ENCODE assay signal across 8 cellular contexts in genomic region chr11:73307323-73308002, GRCh38. TPM values are rescaled to one million over a fixed set of nuclear protein-coding genes. Genes with fewer than 3 reads are reported as not detected.
DNase-seq lines count a peak whose midpoint lies in the region; ATAC-seq and TF ChIP-seq lines count a peak whose summit lies in the region.

No MANE protein-coding gene starts in this region.

- no peaks in the 10 kb centered on the region for H3F3A ChIP-seq in neural cell (ENCODE audit: insufficient read depth, low read length, poor library complexity, severe bottlenecking)

- no peaks in the 10 kb centered on the region for H3K9me3 ChIP-seq in neural cell (ENCODE audit: low read length)

- peaks cover 54% of the 10 kb centered on the region for H3K27me3 Mint-ChIP-seq in stimulated activated naive CD8-positive, alpha-beta T cell treated with anti-CD3 and anti-CD28 coated beads, Interleukin-15, amount 100 ng/mL, for 72 hours

- H3K9me3 Mint-ChIP-seq in stimulated activated naive CD8-positive, alpha-beta T cell treated with anti-CD3 and anti-CD28 coated beads, Interleukin-15, amount 100 ng/mL, for 72 hours: no peaks in the 10 kb centered on the region

- POLR2A ChIA-PET in RWPE1 (lab: Yijun Ruan, JAX; ENCODE audit: low non-redundant PET): no interaction called here

- peak overlapping the region; percentile 98 for H3K27ac ChIP-seq in RWPE1
- H3K27ac ChIP-seq in neural cell (ENCODE audit: low read length): no peak overlapping the region

- H3K27me3 ChIP-seq in neural cell (ENCODE audit: insufficient read depth, low read depth, low read length): peaks cover 16% of the 10 kb centered on the region

- TF ChIP-seq RAD21 in neural cell (conservative IDR thresholded peaks at IDR 0.05): peak; percentile 87

- peak; percentile 84 for TF ChIP-seq CTCF in LNCAP (IDR thresholded peaks at IDR 0.05)
- peak; percentile 84 for TF ChIP-seq CTCF in RWPE1 (conservative IDR thresholded peaks at IDR 0.05; ENCODE audit: low read depth)
- peak; percentile 91 for TF ChIP-seq CTCF in neural cell (IDR thresholded peaks at IDR 0.05; ENCODE audit: poor library complexity, severe bottlenecking)

- H3K36me3 ChIP-seq in neural cell (ENCODE audit: insufficient read depth, low read length): no peaks in the 10 kb centered on the region

- peaks cover 12% of the 10 kb centered on the region for H3K4me1 Mint-ChIP-seq in stimulated activated naive CD8-positive, alpha-beta T cell treated with anti-CD3 and anti-CD28 coated beads, Interleukin-15, amount 100 ng/mL, for 72 hours

- no peak for TF ChIP-seq EP300 in neural cell (conservative IDR thresholded peaks at IDR 0.05; ENCODE audit: poor library complexity, severe bottlenecking)

- H3K4me3 ChIP-seq in neural cell (ENCODE audit: low read length): peak overlapping the region; percentile 88

- H3K4me2 ChIP-seq in neural cell (ENCODE audit: low read length): peak overlapping the region; percentile 76

- H3K27ac Mint-ChIP-seq in stimulated activated naive CD8-positive, alpha-beta T cell treated with anti-CD3 and anti-CD28 coated beads, Interleukin-15, amount 100 ng/mL, for 72 hours: no peak overlapping the region

- CTCF ChIA-PET in RWPE1 (lab: Yijun Ruan, JAX): interaction anchor here (0.6 to 4.0 kb wide), 29 partner anchors 8 to 645 kb away, joined by 3 to 79 read pairs (median 3); no protein-coding TSS in a partner anchor

- ATAC-seq in GM21825 (IDR thresholded peaks at IDR 0.05; ENCODE audit: unreplicated experiment): peak; percentile 41
- ATAC-seq in stimulated activated naive CD8-positive, alpha-beta T cell treated with anti-CD3 and anti-CD28 coated beads, Interleukin-15, amount 100 ng/mL, for 72 hours: peak; percentile 81

- peak overlapping the region; percentile 87 for H3K4me3 Mint-ChIP-seq in stimulated activated naive CD8-positive, alpha-beta T cell treated with anti-CD3 and anti-CD28 coated beads, Interleukin-15, amount 100 ng/mL, for 72 hours

- H3K9ac ChIP-seq in neural cell (ENCODE audit: low read length): peak overlapping the region; percentile 58

- DNase-seq in DMS53 (lab: John Stamatoyannopoulos, UW) (peak; percentile 100), RWPE1 (ENCODE audit: low spot score) (peak; percentile 98), fibroblast of the conjunctiva (ENCODE audit: low read depth) (peak; percentile 98)
- DNase-seq in activated effector memory CD4-positive, alpha-beta T cell treated with Interleukin-2 at 50 U/mL for 16 hours: peak; percentile 76
- DNase-seq in stimulated activated naive CD8-positive, alpha-beta T cell treated with anti-CD3 and anti-CD28 coated beads, Interleukin-15, amount 100 ng/mL, for 72 hours: peak; percentile 88

- H4K20me1 ChIP-seq in neural cell (ENCODE audit: insufficient read depth): no peaks in the 10 kb centered on the region

- peaks cover 25% of the 10 kb centered on the region for H3K79me2 ChIP-seq in neural cell (replicated peaks; ENCODE audit: insufficient read depth, low read length)

- H3K9me2 ChIP-seq in neural cell (ENCODE audit: insufficient read depth, low read length): no peaks in the 10 kb centered on the region

- H2AFZ ChIP-seq in neural cell (ENCODE audit: low read depth, low read length): peak overlapping the region; percentile 48

TF ChIP-seq in neural cell, 6 proteins besides CTCF, POLR2A, EP300 and RAD21:
- TF ChIP-seq MXI1 (conservative IDR thresholded peaks at IDR 0.05; ENCODE audit: poor library complexity, severe bottlenecking) (peak; percentile 20), SMC3 (conservative IDR thresholded peaks at IDR 0.05; ENCODE audit: poor library complexity) (peak; percentile 91), TAF1 (IDR thresholded peaks at IDR 0.05; ENCODE audit: low read depth) (no peak)

RNA-seq across cellular contexts. Expression of gene ARHGEF17, which starts 0.6 kb away (rescaled TPM):
- polyA plus RNA-seq in neural cell: 7.0 and 7.9 TPM in 2 replicates
- 3.8 and 9.3 TPM in 2 replicates for polyA minus RNA-seq in neural cell

RNA-seq across cellular contexts. Expression of gene P2RY6, which starts 35.3 kb away (rescaled TPM):
- polyA plus RNA-seq in neural cell: not detected in 2 replicates
- not detected in 2 replicates for polyA minus RNA-seq in neural cell
